In genomic region chr6:27358786-27359185, GRCh38 we compare ENCODE assay signal across 1 cellular context.
A peak's percentile ranks its signal among the peaks of the same experiment; 100 is the strongest.
TF ChIP-seq lines count a peak whose summit lies in the region.

No MANE protein-coding gene starts in this region.

TF ChIP-seq in HEK293, 187 proteins besides CTCF, POLR2A, EP300 and RAD21 (continued from another document):
- no peak for TF ChIP-seq ZSCAN18 (tag by site-specific recombination; IDR thresholded peaks at IDR 0.05)
- no peak for TF ChIP-seq ZNF138 (tag by site-specific recombination; IDR thresholded peaks at IDR 0.05; ENCODE audit: borderline replicate concordance)
- no peak for TF ChIP-seq ZNF558 (tag by site-specific recombination; IDR thresholded peaks at IDR 0.05)
- no peak for TF ChIP-seq ZNF335 (tag by site-specific recombination; conservative IDR thresholded peaks at IDR 0.05)
- peak; percentile 59 for TF ChIP-seq SETDB1 (IDR thresholded peaks at IDR 0.05; ENCODE audit: insufficient read length, low read length)
- peak; percentile 57 for TF ChIP-seq ZNF274 (IDR thresholded peaks at IDR 0.05; ENCODE audit: low read length)
- TF ChIP-seq ZNF274 (tag by site-specific recombination; IDR thresholded peaks at IDR 0.05; ENCODE audit: borderline replicate concordance), result peak; percentile 92; the same call in 1 of the 2 replicates
